Comparison of ENCODE assay signal across 1 cellular context in the genomic region with DNA sequence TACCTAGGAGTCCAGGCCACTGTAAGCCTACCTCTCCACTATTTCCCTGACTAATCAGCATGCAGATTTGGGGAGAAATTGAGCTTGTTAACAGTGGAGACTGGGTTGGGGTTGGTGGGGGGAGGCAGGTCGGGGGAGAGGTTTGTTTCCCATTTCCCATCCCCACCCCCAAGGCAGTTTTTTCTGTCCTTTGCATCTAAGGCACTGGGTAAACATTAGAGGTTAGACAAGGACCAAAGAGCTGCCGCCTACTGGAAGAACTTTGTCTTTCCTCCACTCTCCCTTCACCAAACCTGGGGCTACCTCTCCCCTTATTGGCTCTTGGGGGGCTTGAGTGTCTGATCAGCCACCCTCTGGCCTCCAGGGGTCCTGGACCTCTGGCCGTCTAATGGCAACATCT.
TF ChIP-seq lines count a peak whose summit lies in the region.

No MANE protein-coding gene starts in this region.

TF ChIP-seq in K562, 482 proteins besides CTCF, POLR2A, EP300 and RAD21 (continued from another document):
- TF ChIP-seq, protein P1, sequence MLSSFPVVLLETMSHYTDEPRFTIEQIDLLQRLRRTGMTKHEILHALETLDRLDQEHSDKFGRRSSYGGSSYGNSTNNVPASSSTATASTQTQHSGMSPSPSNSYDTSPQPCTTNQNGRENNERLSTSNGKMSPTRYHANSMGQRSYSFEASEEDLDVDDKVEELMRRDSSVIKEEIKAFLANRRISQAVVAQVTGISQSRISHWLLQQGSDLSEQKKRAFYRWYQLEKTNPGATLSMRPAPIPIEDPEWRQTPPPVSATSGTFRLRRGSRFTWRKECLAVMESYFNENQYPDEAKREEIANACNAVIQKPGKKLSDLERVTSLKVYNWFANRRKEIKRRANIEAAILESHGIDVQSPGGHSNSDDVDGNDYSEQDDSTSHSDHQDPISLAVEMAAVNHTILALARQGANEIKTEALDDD (IDR thresholded peaks at IDR 0.05): peak; percentile 56
- TF ChIP-seq MTA1 (IDR thresholded peaks at IDR 0.05; ENCODE audit: borderline replicate concordance): no peak
- peak; percentile 14 for TF ChIP-seq SAP30 (IDR thresholded peaks at IDR 0.05; ENCODE audit: borderline replicate concordance, insufficient read depth, low read depth, low read length, poor library complexity, severe bottlenecking)
- TF ChIP-seq SMARCE1 (IDR thresholded peaks at IDR 0.05): 0 out of 2 replicates have a peak, but pooled peaks have one; percentile 27
- 0 out of 2 replicates have a peak, but pooled peaks have one; percentile 35 for TF ChIP-seq DPF2 (IDR thresholded peaks at IDR 0.05)
- peak; percentile 50; the same call in 1 of the 2 replicates for TF ChIP-seq LEF1 (IDR thresholded peaks at IDR 0.05)
- no peak for TF ChIP-seq XRCC4 (IDR thresholded peaks at IDR 0.05; ENCODE audit: extremely low read depth, insufficient read depth, insufficient read length)
- TF ChIP-seq HDAC3 (IDR thresholded peaks at IDR 0.05; ENCODE audit: borderline replicate concordance, partially characterized antibody): no peak
- TF ChIP-seq, protein P2, sequence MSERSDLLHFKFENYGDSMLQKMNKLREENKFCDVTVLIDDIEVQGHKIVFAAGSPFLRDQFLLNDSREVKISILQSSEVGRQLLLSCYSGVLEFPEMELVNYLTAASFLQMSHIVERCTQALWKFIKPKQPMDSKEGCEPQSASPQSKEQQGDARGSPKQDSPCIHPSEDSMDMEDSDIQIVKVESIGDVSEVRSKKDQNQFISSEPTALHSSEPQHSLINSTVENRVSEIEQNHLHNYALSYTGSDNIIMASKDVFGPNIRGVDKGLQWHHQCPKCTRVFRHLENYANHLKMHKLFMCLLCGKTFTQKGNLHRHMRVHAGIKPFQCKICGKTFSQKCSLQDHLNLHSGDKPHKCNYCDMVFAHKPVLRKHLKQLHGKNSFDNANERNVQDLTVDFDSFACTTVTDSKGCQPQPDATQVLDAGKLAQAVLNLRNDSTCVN (CRISPR knock-in tag; IDR thresholded peaks at IDR 0.05): no peak
- TF ChIP-seq ATF7 (IDR thresholded peaks at IDR 0.05): no peak
- TF ChIP-seq EHMT2 (IDR thresholded peaks at IDR 0.05): no peak
